ENCODE assay signal across 35 cellular contexts in genomic region chr12:39626033-39626814, GRCh38. TPM values are rescaled to one million over a fixed set of nuclear protein-coding genes. Genes with fewer than 3 reads are reported as not detected.
A peak's percentile ranks its signal among the peaks of the same experiment; 100 is the strongest.
DNase-seq lines count a peak whose midpoint lies in the region; TF ChIP-seq lines count a peak whose summit lies in the region.
"Had no signal": no experiment of that assay in that cellular context is flagged by ENCODE, and none has a peak within 500 bp of the region (broad histone marks: within the 10 kb centered on the region; RNA-seq: fewer than 3 reads in every experiment).

No MANE protein-coding gene starts in this region.

- TF ChIP-seq CTCF in endodermal cell (conservative IDR thresholded peaks at IDR 0.05), result peak; percentile 55

- DNase-seq in NCI-H748 (lab: John Stamatoyannopoulos, UW; ENCODE audit: unreplicated experiment), result peak; percentile 7
- DNase-seq in NCI-H748 treated with DMSO at 0.1 percent for 48 hours (lab: John Stamatoyannopoulos, UW), result no peak
- DNase-seq in MV-4-11 (lab: John Stamatoyannopoulos, UW), result peak; percentile 58
- DNase-seq in endodermal cell, result peak; percentile 88
- DNase-seq in posterior vena cava (ENCODE audit: low spot score), result peak; percentile 53
- DNase-seq in CD1c-positive myeloid dendritic cell (ENCODE audit: extremely low spot score), result no peak
- DNase-seq in AML-193 (lab: John Stamatoyannopoulos, UW), result no peak
- DNase-seq in ACHN, result no peak
- DNase-seq: activated CD4-positive, alpha-beta T cell treated with anti-CD3 and anti-CD28 coated beads for 36 hours; activated naive CD4-positive, alpha-beta T cell; activated T-cell treated with anti-CD3 and anti-CD28 coated beads, Interleukin-2, amount 50 U/mL, for 48 hours; amniotic stem cell; cerebellar nuclear complex; DND-41; foreskin fibroblast; GM23248; Karpas-422; NCI-H2107; NCI-H345; NCI-H69; nucleus accumbens; right lobe of liver; SHP77 treated with DMSO at 0.1 percent for 48 hours; stimulated activated CD4-positive, alpha-beta T cell treated with anti-CD3 and anti-CD28 coated beads, Interleukin-12 subunit alpha, Interleukin-12 subunit beta, amount 100 ng/mL, for 4 hours; stimulated activated CD4-positive, alpha-beta T cell treated with anti-CD3 and anti-CD28 coated beads, Interleukin-2, amount 100 ng/mL, for 48 hours; trophoblast cell had no signal

- intact Hi-C loops in posterior vena cava (cut with DNase I), result no loop called here

- H3K36me3 Mint-ChIP-seq in endodermal cell (ENCODE audit: low read depth), result no peaks in the 10 kb centered on the region
- H3K36me3 Mint-ChIP-seq: brain had no signal

- no peaks in the 10 kb centered on the region for H3K27me3 ChIP-seq in endodermal cell (ENCODE audit: control insufficient read depth, insufficient read depth, low read length, poor library complexity, severe bottlenecking)
- H3K27me3 ChIP-seq: esophagus muscularis mucosa, right lobe of liver had no signal

- H3K4me1 Mint-ChIP-seq in endodermal cell, result no peaks in the 10 kb centered on the region

- H3K36me3 ChIP-seq in endodermal cell (ENCODE audit: control insufficient read depth, insufficient read depth, low read length), result no peaks in the 10 kb centered on the region
- H3K36me3 ChIP-seq: esophagus muscularis mucosa, prostate gland, right lobe of liver had no signal

- H3K27ac ChIP-seq in endodermal cell (ENCODE audit: low read depth, low read length), result no peak overlapping the region
- H3K27ac ChIP-seq: 22Rv1, C4-2B, esophagus muscularis mucosa, GM23248, prostate gland, right lobe of liver had no signal

- H3K27ac Mint-ChIP-seq in endodermal cell, result no peak overlapping the region
- H3K27ac Mint-ChIP-seq: brain; T-helper 2 cell treated with Interferon-gamma antibody and Interleukin-4, amounts not matched to agents 5 μg/mL and 100 μg/mL, for 36 hours had no signal

- no peak overlapping the region for H3K4me3 Mint-ChIP-seq in endodermal cell
- H3K4me3 Mint-ChIP-seq: activated CD4-positive, alpha-beta T cell treated with anti-CD3 and anti-CD28 coated beads for 36 hours; brain; T-helper 2 cell treated with Interferon-gamma antibody and Interleukin-4, amounts not matched to agents 5 μg/mL and 100 μg/mL, for 36 hours had no signal

- H3K27me3 Mint-ChIP-seq in endodermal cell (ENCODE audit: insufficient read depth), result no peaks in the 10 kb centered on the region
- H3K27me3 Mint-ChIP-seq: activated CD4-positive, alpha-beta T cell treated with anti-CD3 and anti-CD28 coated beads for 36 hours; brain had no signal

- H3K4me1 ChIP-seq in endodermal cell (ENCODE audit: control insufficient read depth, insufficient read depth, low read length), result no peaks in the 10 kb centered on the region
- H3K4me1 ChIP-seq: prostate gland, right lobe of liver had no signal

- H3K9ac ChIP-seq in endodermal cell (ENCODE audit: extremely low read depth, low read length, poor library complexity, severe bottlenecking), result no peak overlapping the region
- H3K9ac ChIP-seq: GM23248 had no signal

- H3K9me3 ChIP-seq in endodermal cell (ENCODE audit: control insufficient read depth, low read length), result no peaks in the 10 kb centered on the region
- H3K9me3 ChIP-seq: esophagus muscularis mucosa, prostate gland, right lobe of liver had no signal

- H3K4me3 ChIP-seq in endodermal cell (ENCODE audit: low read length), result no peak overlapping the region
- H3K4me3 ChIP-seq: esophagus muscularis mucosa, GM23248, prostate gland, right lobe of liver had no signal

- WGBS in endodermal cell (ENCODE audit: insufficient coverage in 1 of 2, insufficient read length in 1 of 2), 2 experiments, result 94 to 99% methylated on average over 11 to 20 of the region's 20 CpGs

- H3K9me3 Mint-ChIP-seq in endodermal cell, result no peaks in the 10 kb centered on the region
- H3K9me3 Mint-ChIP-seq: brain had no signal

- in situ Hi-C loops in ACHN (cut with HindIII; ENCODE audit: low pct_ligation_motif_present, low pct_unique_long_range_greater_than_20kb, low sequenced_read_pairs), result no loop called here

RNA-seq across cellular contexts. Expression of gene ABCD2, which starts 6.6 kb away (rescaled TPM):
- total RNA-seq in endodermal cell, result not detected
- polyA plus RNA-seq in endodermal cell (2013, experiment 1 of 2), result 0.32 TPM
- 0.33 TPM for polyA plus RNA-seq in endodermal cell (2013, experiment 2 of 2)
- 1 to 10 TPM in 1 of 2 donors, under 1 TPM in 1; 0.52 to 1.8 TPM for total RNA-seq in posterior vena cava
- total RNA-seq: dermis microvascular lymphatic vessel endothelial cell, HepG2, kidney epithelial cell had no signal
- polyA plus RNA-seq: GM23248, HepG2 had no signal

Comparison
In these comparisons a context has a peak if more than half of its experiments do, and no peak if none do; other contexts are left out.
1. DNase-seq: peak in NCI-H748 (single experiment), MV-4-11 (single experiment), endodermal cell (single experiment) and posterior vena cava (single experiment); none in NCI-H748 treated with DMSO at 0.1 percent for 48 hours (single experiment), CD1c-positive myeloid dendritic cell (single experiment), AML-193 (0 of 2) and ACHN (single experiment).